In genomic region chr2:20594957-20595356, GRCh38 we compare ENCODE assay signal across 10 cellular contexts. TPM values are rescaled to one million over a fixed set of nuclear protein-coding genes. Genes with fewer than 3 reads are reported as not detected.
DNase-seq lines count a peak whose midpoint lies in the region; ATAC-seq and TF ChIP-seq lines count a peak whose summit lies in the region.
"Had no signal": no experiment of that assay in that cellular context is flagged by ENCODE, and none has a peak within 500 bp of the region (broad histone marks: within the 10 kb centered on the region; RNA-seq: fewer than 3 reads in every experiment).

No MANE protein-coding gene starts in this region.

- peak; percentile 3 for ATAC-seq in GM18502 (IDR thresholded peaks at IDR 0.05; ENCODE audit: poor library complexity, unreplicated experiment)
- peak; percentile 1 for ATAC-seq in HG03025 (IDR thresholded peaks at IDR 0.05; ENCODE audit: low FRiP score, unreplicated experiment)

- no peak for TF ChIP-seq CTCF in coronary artery (IDR thresholded peaks at IDR 0.05)

- DNase-seq in coronary artery (ENCODE audit: low spot score) = peak; percentile 52
- DNase-seq in posterior vena cava (ENCODE audit: low spot score) = peak; percentile 57
- no peak for DNase-seq in GF-D8 (lab: John Stamatoyannopoulos, UW)
- no peak for DNase-seq in NCI-H82 (lab: John Stamatoyannopoulos, UW)
- no peak for DNase-seq in activated CD8-positive, alpha-beta memory T cell treated with anti-CD3 and anti-CD28 coated beads for 24 hours
- no peak for DNase-seq in foreskin melanocyte
- DNase-seq: effector CD8-positive, alpha-beta T cell; OCI-M1 had no signal

- peak overlapping the region; percentile 86 for H3K27ac ChIP-seq in coronary artery

- intact Hi-C loops in posterior vena cava (cut with DNase I) = no loop called here

- no peak overlapping the region for H3K4me3 ChIP-seq in coronary artery

RNA-seq across cellular contexts. Expression of gene HS1BP3, which starts 55.9 kb away (rescaled TPM):
- total RNA-seq in posterior vena cava = 10 to 100 TPM; 37.1 to 41.8 TPM

Comparison
In these comparisons a context has a peak if more than half of its experiments do, and no peak if none do; other contexts are left out.
1. DNase-seq: peak in coronary artery (single experiment) and posterior vena cava (single experiment); none in GF-D8 (single experiment), NCI-H82 (single experiment), activated CD8-positive, alpha-beta memory T cell treated with anti-CD3 and anti-CD28 coated beads for 24 hours (single experiment) and foreskin melanocyte (single experiment).